Comparison of ENCODE assay signal across 8 cellular contexts in genomic region chr11:65471410-65471762, GRCh38. TPM values are rescaled to one million over a fixed set of nuclear protein-coding genes. Genes with fewer than 3 reads are reported as not detected.
DNase-seq lines count a peak whose midpoint lies in the region; ATAC-seq and TF ChIP-seq lines count a peak whose summit lies in the region.

No MANE protein-coding gene starts in this region.

- H3K4me1 ChIP-seq in cardiac muscle cell (ENCODE audit: low read depth): peaks cover 23% of the 10 kb centered on the region

- no peaks in the 10 kb centered on the region for H3K9me3 ChIP-seq in cardiac muscle cell (ENCODE audit: low read depth)

- no peak overlapping the region for H3K4me3 ChIP-seq in NB4 (ENCODE audit: low read depth, low read length)
- H3K4me3 ChIP-seq in cardiac muscle cell: no peak overlapping the region

- POLR2A ChIA-PET in activated naive CD8-positive, alpha-beta T cell treated with anti-CD3 and anti-CD28 coated beads, Interleukin-2, amount 10 ng/mL, durations not matched to agents 7 days and 5 days (lab: Charles Lee): interaction anchor here (1.1 to 14.5 kb wide), 4 partner anchors 18 to 138 kb away, joined by 3 to 686 read pairs (median 76); partner anchors contain the start of genes DPF2, MALAT1 and NEAT1

- intact Hi-C loops in activated CD4-positive, alpha-beta T cell treated with anti-CD3 and anti-CD28 coated beads, Interleukin-2, amount 10 ng/mL, durations not matched to agents 24 days and 14 days (cut with micrococcal nuclease): no loop called here

- TF ChIP-seq CTCF in NB4 (IDR thresholded peaks at IDR 0.05; ENCODE audit: low read depth, low read length): peak; percentile 76
- peak; percentile 69 for TF ChIP-seq CTCF in cardiac muscle cell (IDR thresholded peaks at IDR 0.05; ENCODE audit: low read depth, low read length)
- TF ChIP-seq CTCF in progenitor cell of endocrine pancreas (IDR thresholded peaks at IDR 0.05; ENCODE audit: unreplicated experiment): peak; percentile 64

- no peaks in the 10 kb centered on the region for H3K27me3 Mint-ChIP-seq in activated CD4-positive, alpha-beta T cell treated with anti-CD3 and anti-CD28 coated beads, Interleukin-2, amount 10 ng/mL, durations not matched to agents 24 days and 14 days
- H3K27me3 Mint-ChIP-seq in activated naive CD8-positive, alpha-beta T cell treated with anti-CD3 and anti-CD28 coated beads, Interleukin-2, amount 10 ng/mL, durations not matched to agents 7 days and 5 days: no peaks in the 10 kb centered on the region
- no peaks in the 10 kb centered on the region for H3K27me3 Mint-ChIP-seq in progenitor cell of endocrine pancreas

- H3K27ac ChIP-seq in cardiac muscle cell: peak overlapping the region; percentile 97

- H3K4me3 Mint-ChIP-seq in activated CD4-positive, alpha-beta T cell treated with anti-CD3 and anti-CD28 coated beads, Interleukin-2, amount 10 ng/mL, durations not matched to agents 24 days and 14 days: peak overlapping the region; percentile 75
- no peak overlapping the region for H3K4me3 Mint-ChIP-seq in activated naive CD8-positive, alpha-beta T cell treated with anti-CD3 and anti-CD28 coated beads, Interleukin-2, amount 10 ng/mL, durations not matched to agents 7 days and 5 days
- no peak overlapping the region for H3K4me3 Mint-ChIP-seq in progenitor cell of endocrine pancreas (ENCODE audit: low read depth)

- peak overlapping the region; percentile 96 for H3K27ac Mint-ChIP-seq in activated CD4-positive, alpha-beta T cell treated with anti-CD3 and anti-CD28 coated beads, Interleukin-2, amount 10 ng/mL, durations not matched to agents 24 days and 14 days
- peak overlapping the region; percentile 90 for H3K27ac Mint-ChIP-seq in activated naive CD8-positive, alpha-beta T cell treated with anti-CD3 and anti-CD28 coated beads, Interleukin-2, amount 10 ng/mL, durations not matched to agents 7 days and 5 days
- H3K27ac Mint-ChIP-seq in progenitor cell of endocrine pancreas: peak overlapping the region; percentile 56

- TF ChIP-seq POLR2A in NB4 (IDR thresholded peaks at IDR 0.05; ENCODE audit: extremely low read depth, insufficient read length): no peak

- H3K36me3 Mint-ChIP-seq in activated CD4-positive, alpha-beta T cell treated with anti-CD3 and anti-CD28 coated beads, Interleukin-2, amount 10 ng/mL, durations not matched to agents 24 days and 14 days (ENCODE audit: low read depth): peaks cover 3% of the 10 kb centered on the region
- no peaks in the 10 kb centered on the region for H3K36me3 Mint-ChIP-seq in activated naive CD8-positive, alpha-beta T cell treated with anti-CD3 and anti-CD28 coated beads, Interleukin-2, amount 10 ng/mL, durations not matched to agents 7 days and 5 days
- no peaks in the 10 kb centered on the region for H3K36me3 Mint-ChIP-seq in progenitor cell of endocrine pancreas (ENCODE audit: insufficient read depth)

- DNase-seq in activated CD4-positive, alpha-beta T cell treated with anti-CD3 and anti-CD28 coated beads, Interleukin-2, amount 10 ng/mL, durations not matched to agents 24 days and 14 days: peak; percentile 76
- no peak for DNase-seq in activated CD4-positive, alpha-beta T cell treated with anti-CD3 and anti-CD28 coated beads, Interleukin-2, amount 50 U/mL, for 4 hours
- peak; percentile 77 for DNase-seq in NB4 (ENCODE audit: low read depth)
- DNase-seq in activated naive CD8-positive, alpha-beta T cell treated with anti-CD3 and anti-CD28 coated beads, Interleukin-2, amount 10 ng/mL, durations not matched to agents 7 days and 5 days: no peak
- peak; percentile 81 to 87 for DNase-seq in cardiac muscle cell (ENCODE audit: low read depth in 1 of 2, low spot score in 1 of 2)
- DNase-seq in progenitor cell of endocrine pancreas (ENCODE audit: low spot score, unreplicated experiment): peak; percentile 27

- no peaks in the 10 kb centered on the region for H3K36me3 ChIP-seq in cardiac muscle cell

- peaks cover 32% of the 10 kb centered on the region for H3K4me1 Mint-ChIP-seq in activated CD4-positive, alpha-beta T cell treated with anti-CD3 and anti-CD28 coated beads, Interleukin-2, amount 10 ng/mL, durations not matched to agents 24 days and 14 days
- peaks cover 11% of the 10 kb centered on the region for H3K4me1 Mint-ChIP-seq in activated naive CD8-positive, alpha-beta T cell treated with anti-CD3 and anti-CD28 coated beads, Interleukin-2, amount 10 ng/mL, durations not matched to agents 7 days and 5 days
- peaks cover 16% of the 10 kb centered on the region for H3K4me1 Mint-ChIP-seq in progenitor cell of endocrine pancreas (ENCODE audit: low read depth)

- no peaks in the 10 kb centered on the region for H3K27me3 ChIP-seq in cardiac muscle cell

- ATAC-seq in activated naive CD8-positive, alpha-beta T cell treated with anti-CD3 and anti-CD28 coated beads, Interleukin-2, amount 10 ng/mL, durations not matched to agents 7 days and 5 days (ENCODE audit: low read depth): peak; percentile 32
- no peak for ATAC-seq in HG03135 (IDR thresholded peaks at IDR 0.05; ENCODE audit: unreplicated experiment)
- no peak for ATAC-seq in HG02884 (IDR thresholded peaks at IDR 0.05; ENCODE audit: unreplicated experiment)

- no peaks in the 10 kb centered on the region for H3K9me3 Mint-ChIP-seq in activated CD4-positive, alpha-beta T cell treated with anti-CD3 and anti-CD28 coated beads, Interleukin-2, amount 10 ng/mL, durations not matched to agents 24 days and 14 days
- no peaks in the 10 kb centered on the region for H3K9me3 Mint-ChIP-seq in activated naive CD8-positive, alpha-beta T cell treated with anti-CD3 and anti-CD28 coated beads, Interleukin-2, amount 10 ng/mL, durations not matched to agents 7 days and 5 days
- H3K9me3 Mint-ChIP-seq in progenitor cell of endocrine pancreas (ENCODE audit: low read depth): no peaks in the 10 kb centered on the region

RNA-seq across cellular contexts. Expression of gene MALAT1, which starts 27.5 kb away (rescaled TPM):
- total RNA-seq in activated CD4-positive, alpha-beta T cell treated with anti-CD3 and anti-CD28 coated beads, Interleukin-2, amount 10 ng/mL, durations not matched to agents 24 days and 14 days: 5,198 and 5,435 TPM in 2 replicates
- total RNA-seq in activated naive CD8-positive, alpha-beta T cell treated with anti-CD3 and anti-CD28 coated beads, Interleukin-2, amount 10 ng/mL, durations not matched to agents 7 days and 5 days: over 10,000 TPM; 13,719 to 14,448 TPM
- total RNA-seq in cardiac muscle cell: 3,311 and 7,439 TPM in 2 replicates
- polyA plus RNA-seq in cardiac muscle cell: 16,838 and 18,899 TPM in 2 replicates
- 16,546 and 17,116 TPM in 2 replicates for total RNA-seq in progenitor cell of endocrine pancreas

RNA-seq across cellular contexts. Expression of gene NEAT1, which starts 48.8 kb away (rescaled TPM):
- total RNA-seq in activated CD4-positive, alpha-beta T cell treated with anti-CD3 and anti-CD28 coated beads, Interleukin-2, amount 10 ng/mL, durations not matched to agents 24 days and 14 days: 410 and 411 TPM in 2 replicates
- total RNA-seq in activated naive CD8-positive, alpha-beta T cell treated with anti-CD3 and anti-CD28 coated beads, Interleukin-2, amount 10 ng/mL, durations not matched to agents 7 days and 5 days: 100 to 1,000 TPM; 402 to 407 TPM
- total RNA-seq in cardiac muscle cell: 3.4 and 11.3 TPM in 2 replicates
- polyA plus RNA-seq in cardiac muscle cell: 4.2 and 5.6 TPM in 2 replicates
- 78.8 and 99.9 TPM in 2 replicates for total RNA-seq in progenitor cell of endocrine pancreas

RNA-seq across cellular contexts. Expression of gene SCYL1, which starts 53.5 kb away (rescaled TPM):
- total RNA-seq in activated CD4-positive, alpha-beta T cell treated with anti-CD3 and anti-CD28 coated beads, Interleukin-2, amount 10 ng/mL, durations not matched to agents 24 days and 14 days: 94.2 and 95.8 TPM in 2 replicates
- 10 to 100 TPM; 74.2 to 74.9 TPM for total RNA-seq in activated naive CD8-positive, alpha-beta T cell treated with anti-CD3 and anti-CD28 coated beads, Interleukin-2, amount 10 ng/mL, durations not matched to agents 7 days and 5 days
- total RNA-seq in cardiac muscle cell: 157 and 168 TPM in 2 replicates
- polyA plus RNA-seq in cardiac muscle cell: 139 and 146 TPM in 2 replicates
- total RNA-seq in progenitor cell of endocrine pancreas: 61.4 and 66.3 TPM in 2 replicates

Comparison
In these comparisons a context has a peak if more than half of its experiments do, and no peak if none do; other contexts are left out.
1. DNase-seq: peak in activated CD4-positive, alpha-beta T cell treated with anti-CD3 and anti-CD28 coated beads, Interleukin-2, amount 10 ng/mL, durations not matched to agents 24 days and 14 days (single experiment), NB4 (single experiment), cardiac muscle cell (2 of 2) and progenitor cell of endocrine pancreas (single experiment); none in activated CD4-positive, alpha-beta T cell treated with anti-CD3 and anti-CD28 coated beads, Interleukin-2, amount 50 U/mL, for 4 hours (0 of 2) and activated naive CD8-positive, alpha-beta T cell treated with anti-CD3 and anti-CD28 coated beads, Interleukin-2, amount 10 ng/mL, durations not matched to agents 7 days and 5 days (single experiment).
2. Peak in every context shown above with its lines, with median percentiles within 50 percentile points of each other: H3K27ac Mint-ChIP-seq and CTCF ChIP-seq.